ENCODE assay signal across 8 cellular contexts in the genomic region with DNA sequence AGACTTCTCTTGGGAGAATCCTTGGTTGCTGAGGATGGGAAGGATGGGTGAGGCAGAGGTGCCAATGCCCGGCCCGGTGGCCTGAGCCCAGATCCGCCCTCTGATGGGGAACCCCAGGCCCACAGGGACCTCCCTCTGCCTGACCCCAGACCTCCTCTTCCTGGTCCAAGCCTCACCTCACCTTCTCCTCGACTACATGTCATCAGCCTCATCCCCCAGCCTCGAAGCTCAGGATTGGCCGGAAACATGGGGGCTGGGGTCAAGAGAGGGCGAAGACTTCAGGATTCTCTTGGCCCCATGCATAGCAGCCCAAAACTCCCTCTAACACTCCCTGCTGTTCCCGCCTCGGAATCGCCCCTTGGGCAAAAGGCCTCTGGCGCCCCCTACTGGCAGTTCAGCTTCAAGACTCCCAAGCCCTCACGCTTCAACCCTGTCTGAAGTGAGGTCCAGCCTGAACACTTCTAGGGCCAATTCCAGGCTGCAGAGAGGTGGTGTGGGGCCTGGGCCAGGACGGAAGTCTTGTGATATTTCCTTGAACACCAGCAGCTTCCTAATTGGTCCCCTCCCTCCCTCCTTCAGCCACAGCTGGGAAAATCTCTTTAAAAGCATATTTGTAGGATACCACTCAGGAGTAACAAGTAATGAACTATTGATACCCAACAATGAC. TPM values are rescaled to one million over a fixed set of nuclear protein-coding genes. Genes with fewer than 3 reads are reported as not detected.
DNase-seq lines count a peak whose midpoint lies in the region; ATAC-seq, FAIRE-seq and TF ChIP-seq lines count a peak whose summit lies in the region.

No MANE protein-coding gene starts in this region.

- no peak for TF ChIP-seq POLR2A in esophagus squamous epithelium (IDR thresholded peaks at IDR 0.05)

- H3K4me1 Mint-ChIP-seq in nephron: peaks cover 24% of the 10 kb centered on the region

- peak; percentile 92 for DNase-seq in GM03348 (ENCODE audit: low spot score)
- DNase-seq in LHCN-M2 (ENCODE audit: low read depth): peak; percentile 82
- peak; percentile 71 for DNase-seq in RCC 7860 (ENCODE audit: low spot score)
- DNase-seq in activated T-cell treated with anti-CD3 and anti-CD28 coated beads, Interleukin-2, amount 50 U/mL, for 48 hours: peak; percentile 95
- no peak for DNase-seq in esophagus squamous epithelium (lab: John Stamatoyannopoulos, UW)
- DNase-seq in stimulated activated naive CD4-positive, alpha-beta T cell treated with Interleukin-2 at 50 U/mL for 16 hours (lab: John Stamatoyannopoulos, UW): peak; percentile 82

- H3K4me1 ChIP-seq in esophagus squamous epithelium: peaks cover 0 to 32% (median 5%) of the 10 kb centered on the region in 3 donors

- no peaks in the 10 kb centered on the region for H3K9me3 ChIP-seq in esophagus squamous epithelium

- no peaks in the 10 kb centered on the region for H3K9me3 Mint-ChIP-seq in nephron

- intact Hi-C loops in esophagus squamous epithelium (cut with DNase I): loop anchor here (5.0 kb wide), 2 partner anchors 108 to 168 kb away; no protein-coding TSS in a partner anchor

- WGBS in esophagus squamous epithelium, 2 donors: 0 to 14% methylated on average over 8 to 10 of the region's 13 CpGs

- peak; percentile 96 to 99 (median 98) for TF ChIP-seq CTCF in esophagus squamous epithelium (IDR thresholded peaks at IDR 0.05)
- peak; percentile 87 to 97 (median 93) for TF ChIP-seq CTCF in nephron (IDR thresholded peaks at IDR 0.05; ENCODE audit: unreplicated experiment in 3 of 3)

- no peak for ATAC-seq in GM18498 (IDR thresholded peaks at IDR 0.05; ENCODE audit: unreplicated experiment)

- no peaks in the 10 kb centered on the region for H3K36me3 Mint-ChIP-seq in nephron (ENCODE audit: low read depth)

- H3K27ac Mint-ChIP-seq in nephron: no peak overlapping the region

- no peak overlapping the region for H3K4me3 Mint-ChIP-seq in nephron

- no peak overlapping the region for H3K4me3 ChIP-seq in esophagus squamous epithelium

- no peak overlapping the region for H3K27ac ChIP-seq in esophagus squamous epithelium

- H3K27me3 ChIP-seq in esophagus squamous epithelium: peaks cover 0 to 16% (median 0%) of the 10 kb centered on the region in 4 donors

- peaks cover 55% of the 10 kb centered on the region for H3K27me3 Mint-ChIP-seq in nephron (ENCODE audit: low read depth)

- H3K36me3 ChIP-seq in esophagus squamous epithelium: no peaks in the 10 kb centered on the region

- no peak for FAIRE-seq in RCC 7860 (lab: Jason Lieb, UNC)

RNA-seq across cellular contexts. Expression of a gene that starts 47.2 kb away (rescaled TPM):
- total RNA-seq in LHCN-M2 (2014; rRNA removed) (0.83 and 3.0 TPM in 2 replicates), esophagus squamous epithelium (100 to 1,000 TPM in 2 of 4 donors, 10 to 100 TPM in 2; 37.7 to 146 (median 103) TPM)
- polyA plus RNA-seq in LHCN-M2 (2012): 1.9 TPM
